In the genomic region with DNA sequence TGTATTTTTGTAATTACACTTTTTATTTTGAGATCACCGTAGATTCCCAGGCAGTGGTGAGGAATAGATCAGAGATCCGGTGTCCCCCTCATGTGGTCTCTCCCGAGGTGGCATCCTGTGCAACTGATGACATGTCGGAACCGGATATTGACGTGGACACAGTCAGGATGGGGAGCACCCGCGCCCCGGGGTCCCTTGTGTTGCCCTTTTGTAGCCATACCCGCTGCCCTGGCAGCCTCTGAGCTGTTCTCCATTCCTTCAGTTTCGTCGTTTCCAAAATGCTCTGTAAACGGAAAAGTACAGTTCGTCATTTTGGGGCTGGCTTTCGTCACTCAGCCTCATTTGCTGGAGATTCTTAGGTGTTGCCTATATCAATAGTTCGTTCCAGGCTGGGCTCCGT, we compare ENCODE assay signal across 28 cellular contexts. TPM values are rescaled to one million over a fixed set of nuclear protein-coding genes. Genes with fewer than 3 reads are reported as not detected.
"Had no signal": no experiment of that assay in that cellular context is flagged by ENCODE, and none has a peak within 500 bp of the region (broad histone marks: within the 10 kb centered on the region; RNA-seq: fewer than 3 reads in every experiment).

No MANE protein-coding gene starts in this region.

- H3K27ac ChIP-seq: stomach, suprapubic skin, testis, thoracic aorta, thyroid gland, tibial artery, tibial nerve, transverse colon, upper lobe of left lung, upper lobe of right lung, uterus, vagina had no signal

- H3K9me3 Mint-ChIP-seq: stimulated activated effector memory CD8-positive, alpha-beta T cell treated with anti-CD3 and anti-CD28 coated beads, Interleukin-12 subunit alpha, Interleukin-12 subunit beta, amount 100 ng/mL, for 72 hours; stimulated activated memory B cell treated with anti-CD40 and anti-IgM and Interleukin-4, amounts not matched to agents 10 μg/mL and 1 μg/mL and 100 μg/mL, for 72 hours; stimulated activated naive B cell treated with anti-CD40 and anti-IgM and Interleukin-4, amounts not matched to agents 10 μg/mL and 1 μg/mL and 100 μg/mL, for 72 hours; stimulated activated naive CD8-positive, alpha-beta T cell treated with anti-CD3 and anti-CD28 coated beads, Interleukin-15, amount 100 ng/mL, for 72 hours; stimulated activated naive CD8-positive, alpha-beta T cell treated with anti-CD3 and anti-CD28 coated beads, Interleukin-15, Interleukin-2, amounts not matched to agents 100 ng/mL and 50 ng/mL, for 24 hours; type B pancreatic cell had no signal

- H3K36me3 Mint-ChIP-seq: stimulated activated effector memory CD8-positive, alpha-beta T cell treated with anti-CD3 and anti-CD28 coated beads, Interleukin-12 subunit alpha, Interleukin-12 subunit beta, amount 100 ng/mL, for 72 hours; stimulated activated memory B cell treated with anti-CD40 and anti-IgM and Interleukin-4, amounts not matched to agents 10 μg/mL and 1 μg/mL and 100 μg/mL, for 72 hours; stimulated activated naive B cell treated with anti-CD40 and anti-IgM and Interleukin-4, amounts not matched to agents 10 μg/mL and 1 μg/mL and 100 μg/mL, for 72 hours; type B pancreatic cell had no signal

- H3K9me3 ChIP-seq: stomach, suprapubic skin, testis, thoracic aorta, thyroid gland, tibial artery, tibial nerve, transverse colon, upper lobe of left lung, upper lobe of right lung, uterus, vagina had no signal

- H3K4me1 ChIP-seq: stomach, suprapubic skin, testis, thyroid gland, tibial artery, tibial nerve, transverse colon, upper lobe of left lung, upper lobe of right lung, uterus, vagina had no signal

- H3K27ac Mint-ChIP-seq: stimulated activated effector memory CD8-positive, alpha-beta T cell treated with anti-CD3 and anti-CD28 coated beads, Interleukin-12 subunit alpha, Interleukin-12 subunit beta, amount 100 ng/mL, for 72 hours; stimulated activated memory B cell treated with anti-CD40 and anti-IgM and Interleukin-4, amounts not matched to agents 10 μg/mL and 1 μg/mL and 100 μg/mL, for 72 hours; stimulated activated naive B cell treated with anti-CD40 and anti-IgM and Interleukin-4, amounts not matched to agents 10 μg/mL and 1 μg/mL and 100 μg/mL, for 72 hours; stimulated activated naive CD8-positive, alpha-beta T cell treated with anti-CD3 and anti-CD28 coated beads, Interleukin-15, amount 100 ng/mL, for 72 hours; stimulated activated naive CD8-positive, alpha-beta T cell treated with anti-CD3 and anti-CD28 coated beads, Interleukin-15, Interleukin-2, amounts not matched to agents 100 ng/mL and 50 ng/mL, for 24 hours; type B pancreatic cell had no signal

- ATAC-seq: stimulated activated memory B cell treated with anti-CD40 and anti-IgM and Interleukin-4, amounts not matched to agents 10 μg/mL and 1 μg/mL and 100 μg/mL, for 72 hours; stimulated activated naive B cell treated with anti-CD40 and anti-IgM and Interleukin-4, amounts not matched to agents 10 μg/mL and 1 μg/mL and 100 μg/mL, for 72 hours; stimulated activated naive CD8-positive, alpha-beta T cell treated with anti-CD3 and anti-CD28 coated beads, Interleukin-15, amount 100 ng/mL, for 72 hours; stimulated activated naive CD8-positive, alpha-beta T cell treated with anti-CD3 and anti-CD28 coated beads, Interleukin-15, Interleukin-2, amounts not matched to agents 100 U/mL and 50 U/mL, for 24 hours; upper lobe of right lung had no signal

- H3K27me3 Mint-ChIP-seq: type B pancreatic cell had no signal

- H3K27me3 ChIP-seq: testis, thyroid gland, upper lobe of left lung, uterus, vagina had no signal

- H3K4me3 ChIP-seq: stomach, suprapubic skin, testis, thoracic aorta, thyroid gland, tibial artery, tibial nerve, transverse colon, upper lobe of left lung, upper lobe of right lung, uterus, vagina had no signal

- H3K4me1 Mint-ChIP-seq: stimulated activated memory B cell treated with anti-CD40 and anti-IgM and Interleukin-4, amounts not matched to agents 10 μg/mL and 1 μg/mL and 100 μg/mL, for 72 hours; stimulated activated naive B cell treated with anti-CD40 and anti-IgM and Interleukin-4, amounts not matched to agents 10 μg/mL and 1 μg/mL and 100 μg/mL, for 72 hours had no signal

- H3K4me3 Mint-ChIP-seq: stimulated activated effector memory CD8-positive, alpha-beta T cell treated with anti-CD3 and anti-CD28 coated beads, Interleukin-12 subunit alpha, Interleukin-12 subunit beta, amount 100 ng/mL, for 72 hours; stimulated activated memory B cell treated with anti-CD40 and anti-IgM and Interleukin-4, amounts not matched to agents 10 μg/mL and 1 μg/mL and 100 μg/mL, for 72 hours; stimulated activated naive B cell treated with anti-CD40 and anti-IgM and Interleukin-4, amounts not matched to agents 10 μg/mL and 1 μg/mL and 100 μg/mL, for 72 hours; stimulated activated naive CD8-positive, alpha-beta T cell treated with anti-CD3 and anti-CD28 coated beads, Interleukin-15, amount 100 ng/mL, for 72 hours; stimulated activated naive CD8-positive, alpha-beta T cell treated with anti-CD3 and anti-CD28 coated beads, Interleukin-15, Interleukin-2, amounts not matched to agents 100 ng/mL and 50 ng/mL, for 24 hours; type B pancreatic cell had no signal

- DNase-seq: stimulated activated CD4-positive, alpha-beta T cell treated with anti-CD3 and anti-CD28 coated beads, Interleukin-2, amount 100 ng/mL, for 48 hours; stimulated activated CD4-positive, alpha-beta T cell treated with anti-CD3 and anti-CD28 coated beads, Interleukin-4, amount 100 ng/mL, for 1 hour; stimulated activated CD4-positive, alpha-beta T cell treated with anti-CD3 and anti-CD28 coated beads, Interleukin-4, amount 100 ng/mL, for 24 hours; stimulated activated CD4-positive, alpha-beta T cell treated with anti-CD3 and anti-CD28 coated beads, Interleukin-4, amount 100 ng/mL, for 4 hours; stimulated activated CD8-positive, alpha-beta memory T cell treated with anti-CD3 and anti-CD28 coated beads, Interleukin-4, amount 100 ng/mL, for 48 hours; stimulated activated naive B cell treated with anti-CD40 and anti-IgM and Interleukin-4, amounts not matched to agents 10 μg/mL and 1 μg/mL and 100 μg/mL, for 72 hours; stimulated activated naive CD4-positive, alpha-beta T cell; stimulated activated naive CD4-positive, alpha-beta T cell treated with Interleukin-2 at 50 U/mL for 16 hours; stimulated activated naive CD8-positive, alpha-beta T cell treated with anti-CD3 and anti-CD28 coated beads, Interleukin-15, amount 100 ng/mL, for 72 hours; stimulated activated naive CD8-positive, alpha-beta T cell treated with anti-CD3 and anti-CD28 coated beads, Interleukin-15, Interleukin-2, amounts not matched to agents 100 U/mL and 50 U/mL, for 24 hours; stomach; substantia nigra; testis; thyroid gland; tibial artery; transverse colon; trophoblast cell; upper lobe of left lung; upper lobe of right lung; uterus had no signal

- H3K36me3 ChIP-seq: stomach, suprapubic skin, thoracic aorta, thyroid gland, tibial artery, tibial nerve, transverse colon, upper lobe of left lung, upper lobe of right lung, uterus, vagina had no signal

RNA-seq across cellular contexts. Expression of a gene that starts 14.2 kb away (rescaled TPM):
- total RNA-seq: suprapubic skin, thoracic aorta had no signal
